ENCODE assay signal across 8 cellular contexts in genomic region chr18:46250084-46250811, GRCh38.
A peak's percentile ranks its signal among the peaks of the same experiment; 100 is the strongest.
DNase-seq lines count a peak whose midpoint lies in the region; ATAC-seq and TF ChIP-seq lines count a peak whose summit lies in the region.

No MANE protein-coding gene starts in this region.

- H3K9me3 ChIP-seq in colonic mucosa: no peaks in the 10 kb centered on the region

- TF ChIP-seq EP300 in Ishikawa (IDR thresholded peaks at IDR 0.05; ENCODE audit: borderline replicate concordance): peak; percentile 91

- H3K36me3 Mint-ChIP-seq in T-helper 2 cell treated with Interferon-gamma antibody and Interleukin-4, amounts not matched to agents 5 μg/mL and 100 μg/mL, for 36 hours (ENCODE audit: low read depth): peaks cover 47% of the 10 kb centered on the region

- no peaks in the 10 kb centered on the region for H3K36me3 ChIP-seq in colonic mucosa

- H3K4me3 Mint-ChIP-seq in T-helper 2 cell treated with Interferon-gamma antibody and Interleukin-4, amounts not matched to agents 5 μg/mL and 100 μg/mL, for 36 hours: peak overlapping the region; percentile 70

- ATAC-seq in GM21576 (IDR thresholded peaks at IDR 0.05; ENCODE audit: unreplicated experiment): peak; percentile 99

- peak overlapping the region in 1 of 2 donors; percentile 59 for H3K9ac ChIP-seq in colonic mucosa (ENCODE audit: low read depth in 2 of 2, low read length in 2 of 2)

- TF ChIP-seq CTCF in colonic mucosa (IDR thresholded peaks at IDR 0.05): no peak

- peak; percentile 93 for DNase-seq in EH (ENCODE audit: low read depth)
- peak; percentile 66 for DNase-seq in T-helper 2 cell treated with Interferon-gamma antibody and Interleukin-4, amounts not matched to agents 5 μg/mL and 100 μg/mL, for 36 hours (ENCODE audit: low spot score)
- peak; percentile 69 for DNase-seq in colonic mucosa
- peak; percentile 66 for DNase-seq in mucosa of gallbladder (ENCODE audit: low spot score)
- no peak for DNase-seq in substantia nigra (lab: John Stamatoyannopoulos, UW)
- DNase-seq in NCI-H1436 treated with DMSO at 0.1 percent for 48 hours (lab: John Stamatoyannopoulos, UW): no peak

- H3K4me1 ChIP-seq in colonic mucosa: peaks cover 9% of the 10 kb centered on the region

- peaks cover 45% of the 10 kb centered on the region for H3K4me1 Mint-ChIP-seq in T-helper 2 cell treated with Interferon-gamma antibody and Interleukin-4, amounts not matched to agents 5 μg/mL and 100 μg/mL, for 36 hours (ENCODE audit: low read depth)

- no peaks in the 10 kb centered on the region for H3K27me3 ChIP-seq in colonic mucosa

- intact Hi-C loops in colonic mucosa (cut with DNase I): no loop called here

- H3K4me3 ChIP-seq in colonic mucosa: no peak overlapping the region

- H3K9me3 Mint-ChIP-seq in T-helper 2 cell treated with Interferon-gamma antibody and Interleukin-4, amounts not matched to agents 5 μg/mL and 100 μg/mL, for 36 hours: no peaks in the 10 kb centered on the region

- H3K27me3 Mint-ChIP-seq in T-helper 2 cell treated with Interferon-gamma antibody and Interleukin-4, amounts not matched to agents 5 μg/mL and 100 μg/mL, for 36 hours (ENCODE audit: low read depth): no peaks in the 10 kb centered on the region

- TF ChIP-seq RAD21 in Ishikawa (IDR thresholded peaks at IDR 0.05; ENCODE audit: low read depth): peak; percentile 12; the same call in 1 of the 2 replicates

- peak overlapping the region; percentile 86 for H3K27ac ChIP-seq in colonic mucosa
- peak overlapping the region; percentile 32 for H3K27ac ChIP-seq in substantia nigra (ENCODE audit: low read depth, low read length, poor library complexity, severe bottlenecking)

- H3K27ac Mint-ChIP-seq in T-helper 2 cell treated with Interferon-gamma antibody and Interleukin-4, amounts not matched to agents 5 μg/mL and 100 μg/mL, for 36 hours: peak overlapping the region; percentile 93

TF ChIP-seq in Ishikawa, 13 proteins besides CTCF, POLR2A, EP300 and RAD21:
- TF ChIP-seq USF1 (IDR thresholded peaks at IDR 0.05) (no peak), TEAD4 (IDR thresholded peaks at IDR 0.05) (peak; percentile 85), MAX (IDR thresholded peaks at IDR 0.05) (peak; percentile 66), TCF12 (IDR thresholded peaks at IDR 0.05; ENCODE audit: low read depth) (peak; percentile 93), REST (IDR thresholded peaks at IDR 0.05; ENCODE audit: low read depth) (no peak), ZBTB7A (IDR thresholded peaks at IDR 0.05; ENCODE audit: low read depth) (no peak), FOXM1 (IDR thresholded peaks at IDR 0.05; ENCODE audit: borderline replicate concordance, low read depth) (peak; percentile 84), TAF1 (IDR thresholded peaks at IDR 0.05; ENCODE audit: low read depth) (no peak), EGR1 (IDR thresholded peaks at IDR 0.05) (no peak), CREB1 (IDR thresholded peaks at IDR 0.05; ENCODE audit: low read depth) (no peak), YY1 (IDR thresholded peaks at IDR 0.05; ENCODE audit: low read depth) (peak; percentile 67; the same call in 1 of the 2 replicates), CEBPB (IDR thresholded peaks at IDR 0.05) (no peak), NFIC (IDR thresholded peaks at IDR 0.05) (peak; percentile 64; the same call in 1 of the 2 replicates)

Comparison
In these comparisons a context has a peak if more than half of its experiments do, and no peak if none do; other contexts are left out.
1. DNase-seq: peak in EH (single experiment), T-helper 2 cell treated with Interferon-gamma antibody and Interleukin-4, amounts not matched to agents 5 μg/mL and 100 μg/mL, for 36 hours (single experiment), colonic mucosa (single experiment) and mucosa of gallbladder (single experiment); none in substantia nigra (0 of 49) and NCI-H1436 treated with DMSO at 0.1 percent for 48 hours (single experiment).